9 cellular contexts compared by ENCODE assay signal in genomic region chr17:8698142-8699050, GRCh38.
DNase-seq lines count a peak whose midpoint lies in the region; ATAC-seq and TF ChIP-seq lines count a peak whose summit lies in the region.
"Had no signal": no experiment of that assay in that cellular context is flagged by ENCODE, and none has a peak within 500 bp of the region (broad histone marks: within the 10 kb centered on the region; RNA-seq: fewer than 3 reads in every experiment).

No MANE protein-coding gene starts in this region.

- H3F3A ChIP-seq in MM.1S (ENCODE audit: insufficient read depth, low read length): no peaks in the 10 kb centered on the region

- no peaks in the 10 kb centered on the region for H3K9me3 Mint-ChIP-seq in central memory CD8-positive, alpha-beta T cell

- peaks cover 2% of the 10 kb centered on the region for H3K36me3 Mint-ChIP-seq in central memory CD8-positive, alpha-beta T cell (ENCODE audit: insufficient read depth)

- H3K9me3 ChIP-seq in subcutaneous abdominal adipose tissue (ENCODE audit: control insufficient read depth in 5 of 5, low read length in 5 of 5) (peaks cover 0 to 3% (median 0%) of the 10 kb centered on the region in 5 donors), MM.1S (replicated peaks; ENCODE audit: insufficient read depth, low read length) (no peaks in the 10 kb centered on the region)

- peaks cover 4 to 19% (median 16%) of the 10 kb centered on the region in 5 donors for H3K4me1 ChIP-seq in subcutaneous abdominal adipose tissue (ENCODE audit: control insufficient read depth in 5 of 5, insufficient read depth in 5 of 5, low read length in 5 of 5)
- no peaks in the 10 kb centered on the region for H3K4me1 ChIP-seq in MM.1S (ENCODE audit: low read length)

- H3K27ac ChIP-seq in subcutaneous abdominal adipose tissue (ENCODE audit: low read depth, low read length) (no peak overlapping the region), MM.1S (ENCODE audit: low read length) (no peak overlapping the region)

- H3K9ac ChIP-seq in subcutaneous abdominal adipose tissue (ENCODE audit: low read length in 5 of 5): no peak overlapping the region
- H3K9ac ChIP-seq in MM.1S (ENCODE audit: low read length): no peak overlapping the region

- peak overlapping the region; percentile 47 for H3K27ac Mint-ChIP-seq in central memory CD8-positive, alpha-beta T cell (ENCODE audit: low read depth)
- H3K27ac Mint-ChIP-seq: activated B cell treated with CpG ODN at 0.5 μM for 24 hours had no signal

- H3K36me3 ChIP-seq in subcutaneous abdominal adipose tissue (ENCODE audit: control insufficient read depth in 5 of 5, insufficient read depth in 5 of 5, low read length in 5 of 5) (no peaks in the 10 kb centered on the region), MM.1S (replicated peaks; ENCODE audit: insufficient read depth, low read length) (no peaks in the 10 kb centered on the region)

- no peaks in the 10 kb centered on the region for H4K20me1 ChIP-seq in MM.1S (ENCODE audit: insufficient read depth, low read length)

- H3K27me3 ChIP-seq in subcutaneous abdominal adipose tissue (ENCODE audit: control insufficient read depth in 5 of 5, insufficient read depth in 4 of 5, low read length in 5 of 5) (peaks cover 0 to 8% (median 3%) of the 10 kb centered on the region in 5 donors), MM.1S (replicated peaks; ENCODE audit: insufficient read depth, low read length) (no peaks in the 10 kb centered on the region)

- H3K9me2 ChIP-seq in MM.1S (replicated peaks; ENCODE audit: insufficient read depth, low read length): no peaks in the 10 kb centered on the region

- no peak for ATAC-seq in central memory CD8-positive, alpha-beta T cell (replicated peaks; ENCODE audit: extremely low read depth, poor library complexity, severe bottlenecking)

- H3K4me1 Mint-ChIP-seq in central memory CD8-positive, alpha-beta T cell: no peaks in the 10 kb centered on the region
- H3K4me1 Mint-ChIP-seq: activated B cell treated with CpG ODN at 0.5 μM for 24 hours had no signal

- peaks cover 75% of the 10 kb centered on the region for H3K27me3 Mint-ChIP-seq in central memory CD8-positive, alpha-beta T cell

- H3K4me2 ChIP-seq in MM.1S (ENCODE audit: low read depth, low read length): no peak overlapping the region

- TF ChIP-seq CTCF in LNCaP clone FGC (IDR thresholded peaks at IDR 0.05; ENCODE audit: control insufficient read depth, extremely low read depth, insufficient read depth): no peak
- TF ChIP-seq CTCF in MM.1S (IDR thresholded peaks at IDR 0.05; ENCODE audit: low read length): no peak

- no peak overlapping the region for H3K4me3 Mint-ChIP-seq in central memory CD8-positive, alpha-beta T cell
- H3K4me3 Mint-ChIP-seq: activated B cell treated with CpG ODN at 0.5 μM for 24 hours had no signal

- peak; percentile 81 for DNase-seq in LNCaP clone FGC (ENCODE audit: low read depth)
- no peak for DNase-seq in central memory CD8-positive, alpha-beta T cell (ENCODE audit: low spot score in 2 of 2)
- peak; percentile 95 for DNase-seq in left kidney (ENCODE audit: low read depth, low spot score)
- no peak for DNase-seq in DMS153 treated with DMSO at 0.1 percent for 48 hours (lab: John Stamatoyannopoulos, UW; ENCODE audit: unreplicated experiment)
- no peak for DNase-seq in 8988T
- DNase-seq in MM.1S: no peak
- DNase-seq: activated B cell treated with CpG ODN at 0.5 μM for 24 hours; stimulated activated CD4-positive, alpha-beta T cell treated with anti-CD3 and anti-CD28 coated beads, Interleukin-4, amount 100 ng/mL, for 1 hour had no signal

- H3K4me3 ChIP-seq in LNCaP clone FGC (ENCODE audit: low read depth, low read length) (no peak overlapping the region), subcutaneous abdominal adipose tissue (ENCODE audit: low read depth in 1 of 5, low read length in 5 of 5) (peak overlapping the region; percentile 25 to 61 (median 49)), MM.1S (ENCODE audit: low read length) (no peak overlapping the region)

- H3K79me2 ChIP-seq in MM.1S (ENCODE audit: low read length): no peaks in the 10 kb centered on the region

- no peak overlapping the region for H2AFZ ChIP-seq in MM.1S (ENCODE audit: low read length)

Comparison
In these comparisons a context has a peak if more than half of its experiments do, and no peak if none do; other contexts are left out.
1. DNase-seq: peak in LNCaP clone FGC (single experiment) and left kidney (single experiment); none in central memory CD8-positive, alpha-beta T cell (0 of 2), DMS153 treated with DMSO at 0.1 percent for 48 hours (single experiment), 8988T (single experiment) and MM.1S (single experiment).
2. H3K4me3 ChIP-seq: peak in subcutaneous abdominal adipose tissue (5 of 5); none in LNCaP clone FGC (single experiment) and MM.1S (single experiment).